Comparison of ENCODE assay signal across 13 cellular contexts in the genomic region with DNA sequence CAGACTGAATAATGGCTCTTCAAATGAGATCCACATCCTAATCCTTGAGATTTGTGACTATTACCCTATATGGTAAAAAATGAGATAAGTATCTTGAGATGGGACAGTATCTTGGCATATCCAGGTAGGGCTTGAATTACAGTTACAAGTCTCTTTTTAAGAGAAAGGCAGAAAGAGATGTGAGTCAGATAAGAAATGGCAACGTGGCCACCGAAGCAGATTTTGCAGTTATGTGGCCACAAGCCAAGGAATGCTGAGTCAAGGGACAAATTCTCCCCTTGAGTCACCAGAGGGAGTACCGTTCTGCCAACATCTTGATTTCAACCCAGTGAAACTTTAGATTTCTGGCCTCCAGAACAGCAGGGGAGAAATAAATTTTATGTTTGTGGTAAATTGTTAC.
A peak's percentile ranks its signal among the peaks of the same experiment; 100 is the strongest.
DNase-seq lines count a peak whose midpoint lies in the region; ATAC-seq, FAIRE-seq and TF ChIP-seq lines count a peak whose summit lies in the region.
"Had no signal": no experiment of that assay in that cellular context is flagged by ENCODE, and none has a peak within 500 bp of the region (broad histone marks: within the 10 kb centered on the region; RNA-seq: fewer than 3 reads in every experiment).

No MANE protein-coding gene starts in this region.

- no peaks in the 10 kb centered on the region for H3F3A ChIP-seq in PC-9 (ENCODE audit: insufficient read depth, low read depth)

- POLR2A ChIA-PET in PC-9 (lab: Charles Lee; ENCODE audit: unreplicated experiment) = no interaction called here

- H3K4me3 ChIP-seq in astrocyte of the cerebellum (ENCODE audit: low read depth, low read length) (no peak overlapping the region), keratinocyte (ENCODE audit: control insufficient read depth in 2 of 3, extremely low read depth in 1 of 3, insufficient read depth in 2 of 3, low read depth in 1 of 3, low read length in 3 of 3) (no peak overlapping the region), PC-9 (no peak overlapping the region)

- H3K79me2 ChIP-seq in keratinocyte (ENCODE audit: control insufficient read depth, insufficient read depth, low read length) (no peaks in the 10 kb centered on the region), PC-9 (ENCODE audit: low read depth) (no peaks in the 10 kb centered on the region)

- no peaks in the 10 kb centered on the region for H3K9me1 ChIP-seq in keratinocyte (ENCODE audit: control insufficient read depth, extremely low read depth, insufficient read depth, low read length)

- CTCF ChIA-PET in PC-9 (lab: Charles Lee) = no interaction called here

- dilution Hi-C loops in keratinocyte (cut with MboI; ENCODE audit: extremely low pct_ligation_motif_present, low sequenced_read_pairs) = no loop called here

- no TSS peak for BruUV-seq in PC-9 (replicated peaks; lab: Mats Ljungman, UMichigan)

- FAIRE-seq in keratinocyte (lab: Jason Lieb, UNC) = peak; percentile 63

- no peaks in the 10 kb centered on the region for H3K27me3 ChIP-seq in keratinocyte (ENCODE audit: control insufficient read depth, extremely low read depth, insufficient read depth, low read length)
- no peaks in the 10 kb centered on the region for H3K27me3 ChIP-seq in PC-9 (ENCODE audit: insufficient read depth, low read depth)

- TF ChIP-seq CTCF in astrocyte of the cerebellum (IDR thresholded peaks at IDR 0.05; ENCODE audit: low read depth, low read length, missing control alignments) = no peak
- no peak for TF ChIP-seq CTCF in keratinocyte (optimal IDR thresholded peaks at IDR 0.05 in 1 of 3, IDR thresholded peaks at IDR 0.05 in 1 of 3, conservative IDR thresholded peaks at IDR 0.05 in 1 of 3; ENCODE audit: extremely low read depth in 1 of 3, insufficient read depth in 2 of 3, low read length in 3 of 3)
- no peak for TF ChIP-seq CTCF in PC-9 (conservative IDR thresholded peaks at IDR 0.05)

- H3K4me1 ChIP-seq in keratinocyte (ENCODE audit: control insufficient read depth, extremely low read depth, insufficient read depth, low read length) (no peaks in the 10 kb centered on the region), PC-9 (replicated peaks; ENCODE audit: insufficient read depth) (no peaks in the 10 kb centered on the region)

- no peaks in the 10 kb centered on the region for H3K9me3 ChIP-seq in keratinocyte (ENCODE audit: control insufficient read depth, low read depth, low read length)
- no peaks in the 10 kb centered on the region; the same call in 1 of the 2 replicates for H3K9me3 ChIP-seq in PC-9 (ENCODE audit: insufficient read depth, low read depth)

- peak; percentile 47 for DNase-seq in ACHN
- DNase-seq in M059J (ENCODE audit: low read depth) = peak; percentile 90
- DNase-seq in astrocyte of the cerebellum (ENCODE audit: low read depth) = peak; percentile 81
- no peak for DNase-seq in keratinocyte (ENCODE audit: low read depth, low spot score)
- DNase-seq in PC-9 = no peak
- DNase-seq in HuH-7 (ENCODE audit: low spot score) = no peak
- DNase-seq: activated CD8-positive, alpha-beta memory T cell treated with anti-CD3 and anti-CD28 coated beads, Interleukin-2, amount 50 U/mL, for 48 hours; DMS53; midbrain; NCI-H2081 treated with DMSO at 0.1 percent for 48 hours had no signal

- intact Hi-C loops in PC-9 (cut with micrococcal nuclease; ENCODE audit: unreplicated experiment) = no loop called here

- H3K27ac ChIP-seq in keratinocyte (ENCODE audit: control insufficient read depth, insufficient read depth, low read length) (no peak overlapping the region), PC-9 (no peak overlapping the region)

- no peaks in the 10 kb centered on the region for H3K36me3 ChIP-seq in keratinocyte (ENCODE audit: control insufficient read depth in 2 of 2, extremely low read depth in 1 of 2, insufficient read depth in 2 of 2, low read length in 2 of 2)
- no peaks in the 10 kb centered on the region for H3K36me3 ChIP-seq in PC-9 (ENCODE audit: low read depth)

- no peaks in the 10 kb centered on the region for H3K9me2 ChIP-seq in PC-9 (ENCODE audit: insufficient read depth)

- in situ Hi-C loops in ACHN (cut with HindIII; ENCODE audit: low pct_ligation_motif_present, low pct_unique_long_range_greater_than_20kb, low sequenced_read_pairs) = no loop called here
- in situ Hi-C loops in astrocyte of the cerebellum (cut with HindIII; ENCODE audit: low sequenced_read_pairs) = no loop called here

- no peak overlapping the region for H3K9ac ChIP-seq in keratinocyte (ENCODE audit: control insufficient read depth, extremely low read depth, insufficient read depth, low read length)

- no peak for ATAC-seq in GM19035 (IDR thresholded peaks at IDR 0.05; ENCODE audit: unreplicated experiment)
- ATAC-seq in HG03565 (IDR thresholded peaks at IDR 0.05; ENCODE audit: unreplicated experiment) = no peak
- ATAC-seq: activated naive CD4-positive, alpha-beta T cell treated with anti-CD3 and anti-CD28 coated beads, Interleukin-2, amount 50 U/mL, for 72 hours had no signal

- H4K20me1 ChIP-seq in keratinocyte (ENCODE audit: control insufficient read depth, extremely low read depth, insufficient read depth, low read length) (no peaks in the 10 kb centered on the region), PC-9 (ENCODE audit: insufficient read depth) (no peaks in the 10 kb centered on the region)

- no peak overlapping the region for H2AFZ ChIP-seq in keratinocyte (ENCODE audit: control insufficient read depth, low read length)
- H2AFZ ChIP-seq in PC-9 = no peak overlapping the region

- H3K4me2 ChIP-seq in keratinocyte (ENCODE audit: control insufficient read depth, extremely low read depth, insufficient read depth, low read depth, low read length) (no peak overlapping the region), PC-9 (no peak overlapping the region)

Comparison
In these comparisons a context has a peak if more than half of its experiments do, and no peak if none do; other contexts are left out.
1. DNase-seq: peak in ACHN (single experiment), M059J (single experiment) and astrocyte of the cerebellum (single experiment); none in keratinocyte (single experiment), PC-9 (0 of 2) and HuH-7 (single experiment).